ENCODE assay signal across 18 cellular contexts in genomic region chr2:166411473-166412230, GRCh38. TPM values are rescaled to one million over a fixed set of nuclear protein-coding genes. Genes with fewer than 3 reads are reported as not detected.
DNase-seq lines count a peak whose midpoint lies in the region; FAIRE-seq and TF ChIP-seq lines count a peak whose summit lies in the region.
"Had no signal": no experiment of that assay in that cellular context is flagged by ENCODE, and none has a peak within 500 bp of the region (broad histone marks: within the 10 kb centered on the region; RNA-seq: fewer than 3 reads in every experiment).

No MANE protein-coding gene starts in this region.

- H2AK5ac ChIP-seq in H9 (ENCODE audit: insufficient read length, low read length): no peak overlapping the region

- 57 to 63% methylated on average over 6 of the region's 6 CpGs for WGBS in transverse colon (ENCODE audit: low coverage in 1 of 2), 2 donors
- no CpG with 5 or more reads among the region's 6 CpGs for WGBS in H9 (ENCODE audit: extremely low coverage, insufficient read length, low lambda C conversion rate)

- no peak overlapping the region for H2BK15ac ChIP-seq in H9 (ENCODE audit: low read depth, low read length)

- H3K9me3 ChIP-seq in transverse colon: no peaks in the 10 kb centered on the region
- no peaks in the 10 kb centered on the region for H3K9me3 ChIP-seq in H9 (ENCODE audit: control insufficient read depth, low read depth, low read length)
- H3K9me3 ChIP-seq: ascending aorta, BLaER1 had no signal

- H3K36me3 Mint-ChIP-seq in chondrocyte (ENCODE audit: low read depth) (no peaks in the 10 kb centered on the region), mesothelial cell of epicardium (no peaks in the 10 kb centered on the region), H9 (ENCODE audit: insufficient read depth in 1 of 3, low read depth in 3 of 3) (no peaks in the 10 kb centered on the region)

- H3K9me3 Mint-ChIP-seq in chondrocyte (ENCODE audit: low read depth) (no peaks in the 10 kb centered on the region), mesothelial cell of epicardium (peaks cover 6% of the 10 kb centered on the region), H9 (no peaks in the 10 kb centered on the region)
- H3K9me3 Mint-ChIP-seq: activated T-helper 1 cell treated with anti-CD3 and anti-CD28 coated beads, Interleukin-12 subunit alpha, Interleukin-12 subunit beta, Interleukin-2, Interleukin-4 antibody, amounts not matched to agents 30 ng/mL and 10 ng/mL and 1 ng/mL, durations not matched to agents 14 hours and 24 hours and 36 hours; stimulated activated naive CD8-positive, alpha-beta T cell treated with anti-CD3 and anti-CD28 coated beads, Interleukin-15, Interleukin-2, amounts not matched to agents 100 ng/mL and 50 ng/mL, for 24 hours had no signal

- H2BK20ac ChIP-seq in H9 (ENCODE audit: low read depth, low read length, poor library complexity, severe bottlenecking): no peak overlapping the region

- no peak overlapping the region for H3K18ac ChIP-seq in H9 (ENCODE audit: insufficient read length, low read depth, low read length)

- H3T11ph ChIP-seq in H9 (ENCODE audit: low read length): no peak overlapping the region

- H4K91ac ChIP-seq in H9 (ENCODE audit: insufficient read length, low read depth, low read length): no peak overlapping the region

- H3K4me3 Mint-ChIP-seq in chondrocyte (ENCODE audit: unreplicated experiment) (no peak overlapping the region), mesothelial cell of epicardium (no peak overlapping the region), H9 (no peak overlapping the region)
- H3K4me3 Mint-ChIP-seq: activated T-helper 1 cell treated with anti-CD3 and anti-CD28 coated beads, Interleukin-12 subunit alpha, Interleukin-12 subunit beta, Interleukin-2, Interleukin-4 antibody, amounts not matched to agents 30 ng/mL and 10 ng/mL and 1 ng/mL, durations not matched to agents 14 hours and 24 hours and 36 hours; stimulated activated naive CD8-positive, alpha-beta T cell treated with anti-CD3 and anti-CD28 coated beads, Interleukin-15, Interleukin-2, amounts not matched to agents 100 ng/mL and 50 ng/mL, for 24 hours had no signal

- TF ChIP-seq EP300 in transverse colon (IDR thresholded peaks at IDR 0.05; ENCODE audit: low read depth): no peak

- H3K4me2 ChIP-seq in H9 (ENCODE audit: insufficient read depth, insufficient read length, low read length): no peak overlapping the region
- H3K4me2 ChIP-seq: BLaER1 had no signal

- no peak overlapping the region for H3K9ac ChIP-seq in H9 (ENCODE audit: extremely low read depth, insufficient read length, low read length)
- H3K9ac ChIP-seq: BLaER1 had no signal

- no peak overlapping the region for H2BK5ac ChIP-seq in H9 (ENCODE audit: insufficient read length, low read length)

- H4K5ac ChIP-seq in H9 (ENCODE audit: insufficient read length, low read depth, low read length): no peak overlapping the region

- no peaks in the 10 kb centered on the region for H4K20me1 ChIP-seq in H9 (ENCODE audit: control insufficient read depth, insufficient read depth, insufficient read length)
- H4K20me1 ChIP-seq: BLaER1 had no signal

- H3K14ac ChIP-seq in H9 (ENCODE audit: insufficient read depth, low read length): no peak overlapping the region

- H3K27ac Mint-ChIP-seq in chondrocyte (ENCODE audit: unreplicated experiment): peak overlapping the region; percentile 89
- H3K27ac Mint-ChIP-seq in mesothelial cell of epicardium: peak overlapping the region; percentile 60
- H3K27ac Mint-ChIP-seq in H9: no peak overlapping the region
- H3K27ac Mint-ChIP-seq: activated T-helper 1 cell treated with anti-CD3 and anti-CD28 coated beads, Interleukin-12 subunit alpha, Interleukin-12 subunit beta, Interleukin-2, Interleukin-4 antibody, amounts not matched to agents 30 ng/mL and 10 ng/mL and 1 ng/mL, durations not matched to agents 14 hours and 24 hours and 36 hours; stimulated activated naive CD8-positive, alpha-beta T cell treated with anti-CD3 and anti-CD28 coated beads, Interleukin-15, Interleukin-2, amounts not matched to agents 100 ng/mL and 50 ng/mL, for 24 hours had no signal

- no peak for TF ChIP-seq POLR2A in transverse colon (IDR thresholded peaks at IDR 0.05)

- H3K27ac ChIP-seq in transverse colon (no peak overlapping the region), H9 (ENCODE audit: insufficient read length, low read depth, low read length) (no peak overlapping the region)
- H3K27ac ChIP-seq: ascending aorta, BLaER1 had no signal

- H3K4me1 ChIP-seq in transverse colon: no peaks in the 10 kb centered on the region
- H3K4me1 ChIP-seq in H9 (ENCODE audit: insufficient read depth, low read length): no peaks in the 10 kb centered on the region
- H3K4me1 ChIP-seq: ascending aorta, BLaER1 had no signal

- H3K27me3 Mint-ChIP-seq in chondrocyte (ENCODE audit: low read depth): no peaks in the 10 kb centered on the region
- peaks cover 11% of the 10 kb centered on the region for H3K27me3 Mint-ChIP-seq in mesothelial cell of epicardium (ENCODE audit: low read depth)
- no peaks in the 10 kb centered on the region for H3K27me3 Mint-ChIP-seq in H9 (ENCODE audit: low read depth)
- H3K27me3 Mint-ChIP-seq: stimulated activated naive CD8-positive, alpha-beta T cell treated with anti-CD3 and anti-CD28 coated beads, Interleukin-15, Interleukin-2, amounts not matched to agents 100 ng/mL and 50 ng/mL, for 24 hours had no signal

- H2AFZ ChIP-seq in H9 (ENCODE audit: low read length): no peak overlapping the region

- H3K79me2 ChIP-seq in H9 (ENCODE audit: insufficient read depth, low read length): no peaks in the 10 kb centered on the region

- no peak overlapping the region for H3K4ac ChIP-seq in H9 (ENCODE audit: low read depth, low read length)

- no peak overlapping the region for H2BK120ac ChIP-seq in H9 (ENCODE audit: low read depth, low read length, poor library complexity, severe bottlenecking)

- no peaks in the 10 kb centered on the region for H3K27me3 ChIP-seq in transverse colon
- no peaks in the 10 kb centered on the region for H3K27me3 ChIP-seq in H9 (ENCODE audit: insufficient read depth, low read length)
- H3K27me3 ChIP-seq: ascending aorta, BLaER1 had no signal

- H2BK12ac ChIP-seq in H9 (ENCODE audit: insufficient read length, low read depth, low read length): no peak overlapping the region

- no peak overlapping the region for H4K8ac ChIP-seq in H9 (replicated peaks; ENCODE audit: insufficient read length, low read depth, low read length)

- H3K23ac ChIP-seq in H9 (ENCODE audit: insufficient read length, low read depth, low read length): no peak overlapping the region

- in situ Hi-C loops in transverse colon (cut with MboI; ENCODE audit: low pct_ligation_motif_present in 1 of 4, low pct_unique_long_range_greater_than_20kb in 1 of 4, low sequenced_read_pairs in 3 of 4): no loop called here

- DNase-seq in Daoy (ENCODE audit: low read depth) (peak; percentile 48), RCC 7860 (ENCODE audit: low spot score) (peak; percentile 83), chondrocyte (ENCODE audit: low spot score) (no peak), mesothelial cell of epicardium (ENCODE audit: low spot score in 2 of 2, unreplicated experiment in 2 of 2) (no peak), transverse colon (no peak), NCI-H187 (lab: John Stamatoyannopoulos, UW) (no peak), H9 (no peak), ureter (ENCODE audit: low spot score) (no peak)
- DNase-seq: activated CD4-positive, alpha-beta T cell treated with anti-CD3 and anti-CD28 coated beads for 48 hours; DMS79 treated with DMSO at 0.1 percent for 48 hours; KBM-7; NCI-H2029; T-helper 1 cell had no signal

- H3K4me1 Mint-ChIP-seq in chondrocyte (ENCODE audit: low read depth) (peaks cover 18% of the 10 kb centered on the region), mesothelial cell of epicardium (peaks cover 7% of the 10 kb centered on the region), H9 (0 out of 4 replicates have a peak, but pooled peaks cover 2% of the 10 kb centered on the region in 2 experiments)

- no peak overlapping the region for H3K4me3 ChIP-seq in transverse colon
- H3K4me3 ChIP-seq: ascending aorta, BLaER1 had no signal

- H3K56ac ChIP-seq in H9 (ENCODE audit: insufficient read length, low read depth, low read length): no peak overlapping the region

- no peaks in the 10 kb centered on the region for H3K79me1 ChIP-seq in H9 (ENCODE audit: insufficient read depth, low read depth, low read length, poor library complexity, severe bottlenecking)

- intact Hi-C loops in transverse colon (cut with DNase I; ENCODE audit: low total_unique reads): no loop called here

- H3K36me3 ChIP-seq in transverse colon: no peaks in the 10 kb centered on the region
- H3K36me3 ChIP-seq: ascending aorta, BLaER1 had no signal

- no peak for FAIRE-seq in RCC 7860 (lab: Jason Lieb, UNC)
- FAIRE-seq: GM12892 had no signal

- no peaks in the 10 kb centered on the region for H3K23me2 ChIP-seq in H9 (ENCODE audit: insufficient read length, low read depth, low read length, poor library complexity, severe bottlenecking)

- TF ChIP-seq CTCF in chondrocyte (IDR thresholded peaks at IDR 0.05) (no peak), mesothelial cell of epicardium (IDR thresholded peaks at IDR 0.05; ENCODE audit: unreplicated experiment) (no peak), transverse colon (IDR thresholded peaks at IDR 0.05) (no peak), H9 (conservative IDR thresholded peaks at IDR 0.05) (no peak)

RNA-seq across cellular contexts. Expression of gene SCN9A, which starts 35.9 kb away (rescaled TPM):
- 0.29 and 0.54 TPM in 2 replicates for total RNA-seq in Daoy (2014; rRNA removed; shearing (Covaris generic))
- total RNA-seq in chondrocyte: 30.1 to 32.8 TPM (median 31.0 TPM) in 3 replicates
- total RNA-seq in mesothelial cell of epicardium: 1.5 to 2.5 TPM (median 1.7 TPM) in 3 replicates
- total RNA-seq in transverse colon: 10 to 100 TPM; 13.1 to 35.8 (median 24.5) TPM
- 1.1 and 1.3 TPM in 2 replicates for total RNA-seq in H9 (2021)
- total RNA-seq in ureter: 3.1 TPM

Comparison
In these comparisons a context has a peak if more than half of its experiments do, and no peak if none do; other contexts are left out.
1. DNase-seq: peak in Daoy (single experiment) and RCC 7860 (single experiment); none in chondrocyte (single experiment), mesothelial cell of epicardium (0 of 2), transverse colon (single experiment), NCI-H187 (0 of 2), H9 (single experiment) and ureter (single experiment).
2. H3K27ac Mint-ChIP-seq: peak in chondrocyte (single experiment) and mesothelial cell of epicardium (single experiment); none in H9 (0 of 3).